8 cellular contexts compared by ENCODE assay signal in genomic region chr15:99251436-99251821, GRCh38. TPM values are rescaled to one million over a fixed set of nuclear protein-coding genes. Genes with fewer than 3 reads are reported as not detected.
DNase-seq lines count a peak whose midpoint lies in the region; ATAC-seq and TF ChIP-seq lines count a peak whose summit lies in the region.

LRRC28 (plus strand) TSS chr15:99251481; CDS start chr15:99255958, 4,477 bp downstream.

- peaks cover 17 to 49% of the 10 kb centered on the region in 2 donors for H3K4me1 ChIP-seq in adrenal gland (replicated peaks in 1 of 2)

- H3K27ac ChIP-seq in adrenal gland (peak within 1 kb of the TSS; percentile 86 to 96 (median 93)), skin epidermis (peak within 1 kb of the TSS; percentile 73 to 94 (median 90))

- no peaks in the 10 kb centered on the region for H3K27me3 ChIP-seq in GM06990 (replicated peaks; ENCODE audit: control insufficient read depth, insufficient read depth, low read length)
- H3K27me3 ChIP-seq in adrenal gland: no peaks in the 10 kb centered on the region

- no peak for DNase-seq in GM06990 (ENCODE audit: extremely low read depth, insufficient read length)
- no peak for DNase-seq in adrenal gland
- DNase-seq in NCI-H2029 (lab: John Stamatoyannopoulos, UW): no peak

- intact Hi-C loops in adrenal gland (cut with DNase I): no loop called here

- no peaks in the 10 kb centered on the region for H3K9me3 ChIP-seq in adrenal gland (replicated peaks in 1 of 3)

- TF ChIP-seq CTCF in GM06990 (IDR thresholded peaks at IDR 0.05; ENCODE audit: insufficient read depth, low read length, poor library complexity, severe bottlenecking): no peak
- no peak for TF ChIP-seq CTCF in adrenal gland (IDR thresholded peaks at IDR 0.05)

- ATAC-seq in HG03378 (IDR thresholded peaks at IDR 0.05; ENCODE audit: unreplicated experiment): peak; percentile 18
- no peak for ATAC-seq in HG02973 (IDR thresholded peaks at IDR 0.05; ENCODE audit: unreplicated experiment)
- ATAC-seq in GM18868 (IDR thresholded peaks at IDR 0.05; ENCODE audit: unreplicated experiment): no peak

- H3K4me3 ChIP-seq in GM06990 (replicated peaks; ENCODE audit: low read depth, low read length) (peak within 1 kb of the TSS; percentile 91), adrenal gland (peak within 1 kb of the TSS; percentile 43 to 92 (median 72)), iPS-11a (ENCODE audit: low read depth, low read length) (peak within 1 kb of the TSS; percentile 85), skin epidermis (peak within 1 kb of the TSS; percentile 61 to 87 (median 78))

- peak; percentile 65 to 86 for TF ChIP-seq POLR2A in adrenal gland (IDR thresholded peaks at IDR 0.05)

- H3K36me3 ChIP-seq in GM06990 (ENCODE audit: control insufficient read depth, insufficient read depth, low read length) (no peaks in the 10 kb centered on the region), adrenal gland (replicated peaks in 1 of 2) (peaks cover 0 to 6% of the 10 kb centered on the region in 2 donors)

- 1 to 3% (median 1%) methylated on average over 3 to 41 of the region's 41 CpGs for WGBS in adrenal gland, 4 donors

RNA-seq across cellular contexts. Expression of gene LRRC28, which starts in this region (rescaled TPM):
- total RNA-seq in adrenal gland: 10 to 100 TPM; 17.8 to 49.8 (median 23.3) TPM
- polyA plus RNA-seq in adrenal gland: 10 to 100 TPM in 1 of 3 donors, 1 to 10 TPM in 2; 4.4 to 20.6 (median 7.0) TPM
